In the genomic region with DNA sequence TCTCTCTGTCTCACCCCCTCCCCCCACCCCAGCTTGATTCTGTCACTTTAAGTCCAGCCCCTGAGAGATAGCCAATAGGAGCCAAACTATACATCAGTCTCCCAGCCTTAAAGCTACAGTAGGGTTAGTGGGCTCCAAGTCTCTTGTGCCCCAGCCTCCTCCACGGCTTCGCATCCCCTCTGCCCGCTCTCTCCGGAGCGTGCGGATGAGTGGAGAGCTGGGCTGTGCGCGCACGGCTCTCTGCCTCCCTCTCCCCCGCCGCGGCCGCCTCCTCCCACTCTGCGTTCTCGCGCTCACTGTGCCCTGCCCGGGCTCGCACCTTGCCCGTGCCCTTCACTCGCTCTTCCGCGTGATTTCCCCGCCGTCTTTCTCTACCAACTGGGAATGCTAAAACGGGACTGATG, we compare ENCODE assay signal across 9 cellular contexts. TPM values are rescaled to one million over a fixed set of nuclear protein-coding genes. Genes with fewer than 3 reads are reported as not detected.
DNase-seq lines count a peak whose midpoint lies in the region; ATAC-seq, FAIRE-seq and TF ChIP-seq lines count a peak whose summit lies in the region.
"Had no signal": no experiment of that assay in that cellular context is flagged by ENCODE, and none has a peak within 500 bp of the region (broad histone marks: within the 10 kb centered on the region; RNA-seq: fewer than 3 reads in every experiment).

Gene ESRRB, plus strand, starts transcription at position 137 of the 404 bp plus-strand sequence. Its CDS starts 265 bp downstream, at position 402.

- in situ Hi-C loops in G401 (cut with HindIII; ENCODE audit: low sequenced_read_pairs) (no loop called here), Panc1 (cut with HindIII; ENCODE audit: low pct_unique_long_range_greater_than_20kb, low sequenced_read_pairs) (no loop called here)

- FAIRE-seq in pancreas (lab: Jason Lieb, UNC), result no peak
- FAIRE-seq in GM19239 (lab: Jason Lieb, UNC), result no peak

- no TSS peak for BruUV-seq in Panc1 (replicated peaks; lab: Mats Ljungman, UMichigan)

- DNase-seq in G401 (ENCODE audit: low spot score) (peak; percentile 16), Panc1 (ENCODE audit: low read depth, low spot score) (no peak), fibroblast of villous mesenchyme (ENCODE audit: low read depth) (no peak), pancreas (peak in 3 of 6 donors; percentile 10 to 70 (median 14)), T1000 (lab: John Stamatoyannopoulos, UW) (no peak), GM19239 (ENCODE audit: insufficient read length, low spot score) (no peak)
- DNase-seq: effector CD4-positive, alpha-beta T cell had no signal

- POLR2A ChIA-PET in Panc1 (lab: Charles Lee), result no interaction called here

- CTCF ChIA-PET in Panc1 (lab: Charles Lee), result no interaction called here

- intact Hi-C loops in Panc1 (cut with micrococcal nuclease; ENCODE audit: unreplicated experiment) (no loop called here), pancreas (cut with DNase I) (no loop called here)

- H3K27me3 ChIP-seq in Panc1 (ENCODE audit: control insufficient read depth, insufficient read depth, low read length), result peaks cover 24% of the 10 kb centered on the region
- peaks cover 0 to 14% (median 0%) of the 10 kb centered on the region in 4 donors for H3K27me3 ChIP-seq in pancreas

- no peak within 1 kb of the TSS for H3K27ac ChIP-seq in Panc1 (ENCODE audit: low read length)
- H3K27ac ChIP-seq in pancreas, result no peak within 1 kb of the TSS

- H3K4me3 ChIP-seq in Panc1 (ENCODE audit: low read depth in 2 of 2, low read length in 2 of 2) (peak within 1 kb of the TSS; percentile 22 to 26), fibroblast of villous mesenchyme (ENCODE audit: low read depth, low read length) (peak within 1 kb of the TSS; percentile 18), pancreas (peak within 1 kb of the TSS; percentile 15 to 48 (median 27))

- no peaks in the 10 kb centered on the region for H3K36me3 ChIP-seq in Panc1 (ENCODE audit: control insufficient read depth, insufficient read depth, low read length)
- no peaks in the 10 kb centered on the region for H3K36me3 ChIP-seq in pancreas

- H3K9me3 ChIP-seq in Panc1 (ENCODE audit: control insufficient read depth, insufficient read depth, low read depth, low read length) (no peaks in the 10 kb centered on the region), pancreas (no peaks in the 10 kb centered on the region)

- peak; percentile 74 for ATAC-seq in Panc1
- ATAC-seq in pancreas, result peak; percentile 59 to 85 (median 82)
- ATAC-seq in GM21576 (IDR thresholded peaks at IDR 0.05; ENCODE audit: unreplicated experiment), result no peak
- no peak for ATAC-seq in HG03571 (IDR thresholded peaks at IDR 0.05; ENCODE audit: unreplicated experiment)

- WGBS in pancreas, 2 donors, result 1 to 2% methylated on average over 25 of the region's 25 CpGs

- TF ChIP-seq CTCF in Panc1 (IDR thresholded peaks at IDR 0.05) (no peak), fibroblast of villous mesenchyme (IDR thresholded peaks at IDR 0.05; ENCODE audit: insufficient read depth, low read depth, low read length) (no peak), pancreas (IDR thresholded peaks at IDR 0.05) (no peak)

- H3K4me1 ChIP-seq in Panc1 (ENCODE audit: control insufficient read depth, insufficient read depth, low read length), result peaks cover 10% of the 10 kb centered on the region
- peaks cover 0 to 10% (median 4%) of the 10 kb centered on the region in 3 donors for H3K4me1 ChIP-seq in pancreas

RNA-seq across cellular contexts. Expression of gene ESRRB, which starts in this region (rescaled TPM):
- not detected in 2 replicates for total RNA-seq in G401 (2014; rRNA removed; shearing (Covaris generic))
- total RNA-seq in Panc1 (2021; ENCODE audit: unreplicated experiment) (not detected), fibroblast of villous mesenchyme (not detected in 2 replicates), pancreas (under 1 TPM in 4 of 6 donors, not detected in 2; 0.14 to 0.63 (median 0.27) TPM)
- polyA plus RNA-seq in Panc1 (2012; ENCODE audit: insufficient read length), result not detected
- under 1 TPM; 0.68 to 0.85 TPM for polyA plus RNA-seq in pancreas

Comparison
In these comparisons a context has a peak if more than half of its experiments do, and no peak if none do; other contexts are left out.
1. Peak in DNase-seq in G401; RNA of the gene not detected or under 1 TPM.
2. Peak in ATAC-seq and H3K4me3 ChIP-seq in Panc1; RNA of the gene not detected or under 1 TPM.
3. Peak in ATAC-seq and H3K4me3 ChIP-seq in pancreas; RNA of the gene not detected or under 1 TPM.